8 cellular contexts compared by ENCODE assay signal in genomic region chr2:230160112-230160660, GRCh38. TPM values are rescaled to one million over a fixed set of nuclear protein-coding genes. Genes with fewer than 3 reads are reported as not detected.
DNase-seq lines count a peak whose midpoint lies in the region; ATAC-seq and TF ChIP-seq lines count a peak whose summit lies in the region.

No MANE protein-coding gene starts in this region.

- no peaks in the 10 kb centered on the region for H3K4me1 ChIP-seq in lung (ENCODE audit: control insufficient read depth in 2 of 2, insufficient read depth in 2 of 2, low read length in 2 of 2)

- DNase-seq in NCI-H146 (lab: John Stamatoyannopoulos, UW) (peak; percentile 8), NCI-H146 treated with DMSO at 0.1 percent for 48 hours (lab: John Stamatoyannopoulos, UW; ENCODE audit: unreplicated experiment) (no peak), NCI-H2029 treated with DMSO at 0.1 percent for 48 hours (lab: John Stamatoyannopoulos, UW) (peak; percentile 52), dedifferentiated amniotic fluid mesenchymal stem cell (ENCODE audit: extremely low spot score) (peak; percentile 27), lung (ENCODE audit: low spot score) (peak; percentile 48)
- DNase-seq in activated CD4-positive, alpha-beta T cell treated with anti-CD3 and anti-CD28 coated beads for 36 hours, result peak; percentile 72
- peak; percentile 16 for DNase-seq in stimulated activated CD8-positive, alpha-beta memory T cell treated with anti-CD3 and anti-CD28 coated beads, Interleukin-7, amount 100 ng/mL, for 24 hours (ENCODE audit: low read depth)

- peaks cover 8% of the 10 kb centered on the region for H3K4me1 Mint-ChIP-seq in activated CD4-positive, alpha-beta T cell treated with anti-CD3 and anti-CD28 coated beads for 36 hours

- H3K4me3 Mint-ChIP-seq in activated CD4-positive, alpha-beta T cell treated with anti-CD3 and anti-CD28 coated beads for 36 hours, result no peak overlapping the region

- no peaks in the 10 kb centered on the region for H3K27me3 Mint-ChIP-seq in activated CD4-positive, alpha-beta T cell treated with anti-CD3 and anti-CD28 coated beads for 36 hours

- no peaks in the 10 kb centered on the region for H3K27me3 ChIP-seq in lung (ENCODE audit: control insufficient read depth, insufficient read depth)

- peak; percentile 59 for ATAC-seq in activated CD4-positive, alpha-beta T cell treated with anti-CD3 and anti-CD28 coated beads for 36 hours
- ATAC-seq in lung (ENCODE audit: insufficient read depth, low FRiP score) (no peak), HG02973 (IDR thresholded peaks at IDR 0.05; ENCODE audit: unreplicated experiment) (no peak)

- no peak overlapping the region for H3K4me3 ChIP-seq in lung

- H3K36me3 Mint-ChIP-seq in activated CD4-positive, alpha-beta T cell treated with anti-CD3 and anti-CD28 coated beads for 36 hours (ENCODE audit: low read depth), result peaks cover 3% of the 10 kb centered on the region

- POLR2A ChIA-PET in activated CD4-positive, alpha-beta T cell treated with anti-CD3 and anti-CD28 coated beads for 36 hours (lab: Charles Lee), result interaction anchor here (0.6 to 1.0 kb wide), 3 partner anchors 109 to 152 kb away, joined by 3 to 10 read pairs (median 3); no protein-coding TSS in a partner anchor

- no peak overlapping the region for H3K27ac Mint-ChIP-seq in activated CD4-positive, alpha-beta T cell treated with anti-CD3 and anti-CD28 coated beads for 36 hours

- TF ChIP-seq CTCF in lung (IDR thresholded peaks at IDR 0.05; ENCODE audit: control extremely low read depth, extremely low read depth), result peak; percentile 68

- WGBS in lung, 2 donors, result 31 to 33% methylated on average over 11 of the region's 11 CpGs

- intact Hi-C loops in activated CD4-positive, alpha-beta T cell treated with anti-CD3 and anti-CD28 coated beads for 36 hours (cut with DNase I, micrococcal nuclease), result loop anchor here (1.0 to 10.0 kb wide), 7 partner anchors 93 to 451 kb away; partner anchors contain the start of gene SLC16A14 (in 1 of the 2)

- no peaks in the 10 kb centered on the region for H3K36me3 ChIP-seq in lung (ENCODE audit: control insufficient read depth in 2 of 2, insufficient read depth in 2 of 2, low read length in 2 of 2)

- H3K27ac ChIP-seq in lung (ENCODE audit: low read depth in 1 of 2, low read length in 1 of 2), result no peak overlapping the region

- H3K9me3 ChIP-seq in lung (ENCODE audit: control insufficient read depth in 2 of 2, insufficient read depth in 1 of 2, low read length in 1 of 2), result no peaks in the 10 kb centered on the region

- CTCF ChIA-PET in activated CD4-positive, alpha-beta T cell treated with anti-CD3 and anti-CD28 coated beads for 36 hours (lab: Charles Lee), result interaction anchor here (0.5 to 5.3 kb wide), 27 partner anchors 9 to 638 kb away, joined by 3 to 71 read pairs (median 4); partner anchors contain the start of gene SP140L

- H3K9me3 Mint-ChIP-seq in activated CD4-positive, alpha-beta T cell treated with anti-CD3 and anti-CD28 coated beads for 36 hours (ENCODE audit: low read depth), result no peaks in the 10 kb centered on the region

RNA-seq across cellular contexts. Expression of gene SP110, which starts 59.6 kb away (rescaled TPM):
- 100 to 1,000 TPM in 1 of 2 experiments, 10 to 100 TPM in 1; 96.2 to 111 TPM for total RNA-seq in activated CD4-positive, alpha-beta T cell treated with anti-CD3 and anti-CD28 coated beads for 36 hours
- total RNA-seq in lung, result 10 to 100 TPM; 25.0 to 31.4 TPM
- 10 to 100 TPM; 16.2 to 31.1 TPM for polyA plus RNA-seq in lung
